22 cellular contexts compared by ENCODE assay signal in the genomic region with DNA sequence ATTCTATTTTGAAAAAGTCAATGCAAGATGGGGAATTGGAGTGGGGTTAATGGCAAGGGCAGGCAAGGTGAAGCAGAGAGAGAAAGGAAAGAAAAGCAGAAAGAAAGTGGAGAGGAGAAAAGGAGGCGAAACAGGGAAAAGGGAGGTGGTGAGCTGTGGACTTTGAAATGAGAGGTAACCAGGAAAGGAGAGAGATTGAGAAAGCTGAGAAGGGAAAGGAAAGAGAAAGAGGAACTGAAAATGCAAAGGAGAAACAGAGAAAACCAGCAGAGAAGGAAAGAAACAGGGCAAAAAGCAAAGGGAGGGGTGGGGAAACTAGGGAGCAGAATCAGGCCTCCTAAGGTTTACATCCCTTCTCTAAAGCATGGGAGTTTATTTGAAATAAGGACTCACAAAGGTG.
DNase-seq lines count a peak whose midpoint lies in the region; ATAC-seq, FAIRE-seq and TF ChIP-seq lines count a peak whose summit lies in the region.
"Had no signal": no experiment of that assay in that cellular context is flagged by ENCODE, and none has a peak within 500 bp of the region (broad histone marks: within the 10 kb centered on the region; RNA-seq: fewer than 3 reads in every experiment).

No MANE protein-coding gene starts in this region.

- H3K9me3 Mint-ChIP-seq in CD4-positive, alpha-beta T cell = no peaks in the 10 kb centered on the region

- CTCF ChIA-PET in GM12878 (lab: Yijun Ruan, JAX) = interaction anchor here (0.6 to 1.0 kb wide), 3 partner anchors 13 to 1235 kb away, joined by 3 read pairs; no protein-coding TSS in a partner anchor
- CTCF ChIA-PET in CD4-positive, alpha-beta T cell (lab: Charles Lee) = interaction anchor here (1.0 kb wide), 1 partner anchor 15 kb away, joined by 3 read pairs; no protein-coding TSS in a partner anchor

- H2AFZ ChIP-seq in MM.1S (ENCODE audit: low read length) (no peak overlapping the region), GM12878 (ENCODE audit: control insufficient read depth, low read depth, low read length) (no peak overlapping the region)

- intact Hi-C loops in GM12878 (cut with micrococcal nuclease; ENCODE audit: unreplicated experiment) = no loop called here
- intact Hi-C loops in CD4-positive, alpha-beta T cell (cut with DNase I, micrococcal nuclease) = no loop called here

- peaks cover 10% of the 10 kb centered on the region for H3K27me3 Mint-ChIP-seq in CD4-positive, alpha-beta T cell

- no TSS peak for BruUV-seq in GM12878 (replicated peaks; lab: Mats Ljungman, UMichigan)

- H3K27ac Mint-ChIP-seq in CD4-positive, alpha-beta T cell = no peak overlapping the region

- RAD21 ChIA-PET in GM12878 (lab: Charles Lee; ENCODE audit: unreplicated experiment) = interaction anchor here (0.6 kb wide), 1 partner anchor 167 kb away, joined by 3 read pairs; no protein-coding TSS in a partner anchor

- peak overlapping the region; percentile 5; the same call in 1 of the 2 replicates for H3K27ac ChIP-seq in MM.1S (ENCODE audit: low read length)
- H3K27ac ChIP-seq in GM12878 (ENCODE audit: control insufficient read depth, insufficient read depth) = no peak overlapping the region
- no peak overlapping the region for H3K27ac ChIP-seq in CD4-positive, alpha-beta T cell (ENCODE audit: low read depth, low read length)
- H3K27ac ChIP-seq: epithelial cell of prostate, pancreas, upper lobe of right lung had no signal

- TF ChIP-seq RAD21 in GM12878 (IDR thresholded peaks at IDR 0.05; ENCODE audit: insufficient read depth, low read depth, low read length) = no peak

- peaks cover 7% of the 10 kb centered on the region for H3F3A ChIP-seq in MM.1S (ENCODE audit: insufficient read depth, low read length)

- POLR2A ChIA-PET in GM12878 (lab: Charles Lee) = interaction anchor here (0.6 kb wide), 1 partner anchor 28 kb away, joined by 3 read pairs; no protein-coding TSS in a partner anchor
- POLR2A ChIA-PET in CD4-positive, alpha-beta T cell (lab: Charles Lee) = no interaction called here

- no peaks in the 10 kb centered on the region for H3K9me2 ChIP-seq in MM.1S (replicated peaks; ENCODE audit: insufficient read depth, low read length)

- H3K27me3 ChIP-seq in MM.1S (replicated peaks; ENCODE audit: insufficient read depth, low read length) (no peaks in the 10 kb centered on the region), GM12878 (replicated peaks in 1 of 2; ENCODE audit: control insufficient read depth in 2 of 2, insufficient read depth in 2 of 2, low read length in 1 of 2) (no peaks in the 10 kb centered on the region)
- no peaks in the 10 kb centered on the region for H3K27me3 ChIP-seq in CD4-positive, alpha-beta T cell (ENCODE audit: control insufficient read depth, insufficient read depth, low read length)
- H3K27me3 ChIP-seq: pancreas, upper lobe of right lung had no signal

- no peak for TF ChIP-seq CTCF in MM.1S (IDR thresholded peaks at IDR 0.05; ENCODE audit: low read length)
- no peak for TF ChIP-seq CTCF in GM12878 (IDR thresholded peaks at IDR 0.05 in 2 of 3, conservative IDR thresholded peaks at IDR 0.05 in 1 of 3; ENCODE audit: control insufficient read depth in 2 of 3, extremely low read depth in 1 of 3, insufficient read depth in 1 of 3, low read depth in 3 of 3, low read length in 3 of 3)
- no peak for TF ChIP-seq CTCF in CD4-positive, alpha-beta T cell (IDR thresholded peaks at IDR 0.05)

- H3K36me3 Mint-ChIP-seq in CD4-positive, alpha-beta T cell (ENCODE audit: low read depth) = no peaks in the 10 kb centered on the region
- H3K36me3 Mint-ChIP-seq: naive thymus-derived CD4-positive, alpha-beta T cell had no signal

- ATAC-seq in GM21381 (IDR thresholded peaks at IDR 0.05; ENCODE audit: unreplicated experiment) = peak; percentile 42
- ATAC-seq in GM12878 = no peak
- no peak for ATAC-seq in HG03139 (IDR thresholded peaks at IDR 0.05; ENCODE audit: unreplicated experiment)
- no peak for ATAC-seq in CD4-positive, alpha-beta T cell (ENCODE audit: poor library complexity)
- ATAC-seq: naive thymus-derived CD4-positive, alpha-beta T cell; pancreas had no signal

- no peaks in the 10 kb centered on the region for H3K9me3 ChIP-seq in MM.1S (replicated peaks; ENCODE audit: insufficient read depth, low read length)
- no peaks in the 10 kb centered on the region for H3K9me3 ChIP-seq in GM12878 (replicated peaks; ENCODE audit: control insufficient read depth, insufficient read depth, low read length)
- no peaks in the 10 kb centered on the region for H3K9me3 ChIP-seq in CD4-positive, alpha-beta T cell (ENCODE audit: control insufficient read depth, low read length)
- H3K9me3 ChIP-seq: pancreas, upper lobe of right lung had no signal

- H4K20me1 ChIP-seq in MM.1S (ENCODE audit: insufficient read depth, low read length) (no peaks in the 10 kb centered on the region), GM12878 (ENCODE audit: control insufficient read depth, insufficient read depth) (no peaks in the 10 kb centered on the region)

- peaks cover 18% of the 10 kb centered on the region for H3K4me1 ChIP-seq in MM.1S (ENCODE audit: low read length)
- peaks cover 10% of the 10 kb centered on the region; the same call in 1 of the 2 replicates for H3K4me1 ChIP-seq in GM12878 (ENCODE audit: control insufficient read depth, insufficient read depth, low read length)
- H3K4me1 ChIP-seq: pancreas, upper lobe of right lung had no signal

- peaks cover 15% of the 10 kb centered on the region for H3K4me1 Mint-ChIP-seq in CD4-positive, alpha-beta T cell (ENCODE audit: low read depth)

- H3K36me3 ChIP-seq in MM.1S (replicated peaks; ENCODE audit: insufficient read depth, low read length) (no peaks in the 10 kb centered on the region), GM12878 (ENCODE audit: control insufficient read depth in 2 of 2, insufficient read depth in 2 of 2, low read length in 1 of 2) (no peaks in the 10 kb centered on the region)
- H3K36me3 ChIP-seq: pancreas, upper lobe of right lung had no signal

- DNase-seq in GM12891 (ENCODE audit: insufficient read length, low spot score) (no peak), MM.1S (no peak), GM12878 (ENCODE audit: low read depth, low spot score) (no peak), DMS79 treated with DMSO at 0.1 percent for 48 hours (lab: John Stamatoyannopoulos, UW) (no peak)
- DNase-seq in CD4-positive, alpha-beta T cell = no peak
- no peak for DNase-seq in stimulated activated naive CD4-positive, alpha-beta T cell treated with Interleukin-2 at 50 U/mL for 16 hours (lab: John Stamatoyannopoulos, UW)
- DNase-seq: activated gamma-delta T cell treated with Interleukin-2 at 50 U/mL for 16 hours; Calu3; caudate nucleus; kidney; naive thymus-derived CD4-positive, alpha-beta T cell; NCI-H1417 treated with DMSO at 0.1 percent for 48 hours; NCI-H2227 treated with DMSO at 0.1 percent for 48 hours; NCI-H82; pancreas; stimulated activated CD4-positive, alpha-beta T cell treated with anti-CD3 and anti-CD28 coated beads, Interleukin-1b, Interleukin-23, amount 100 ng/mL, for 48 hours; upper lobe of right lung had no signal

- H3K4me2 ChIP-seq in MM.1S (ENCODE audit: low read depth, low read length) (peak overlapping the region; percentile 30; the same call in 1 of the 2 replicates), GM12878 (ENCODE audit: control insufficient read depth, insufficient read depth) (no peak overlapping the region)

- in situ Hi-C loops in GM12878 (cut with MboI) = no loop called here

- no peak for TF ChIP-seq POLR2A in GM12891 (IDR thresholded peaks at IDR 0.05; ENCODE audit: low read depth, low read length)
- TF ChIP-seq POLR2A in GM12878 (IDR thresholded peaks at IDR 0.05; ENCODE audit: low read depth, low read length) = no peak

- FAIRE-seq in GM12891 (lab: Jason Lieb, UNC) (no peak), GM12878 (lab: Jason Lieb, UNC) (peak; percentile 23)
- FAIRE-seq: frontal cortex, kidney, pancreas, RCC 7860 had no signal

- WGBS in GM12878 (ENCODE audit: insufficient coverage, insufficient replicate concordance, low lambda C conversion rate, missing lambda C conversion rate) = 0% methylated on average over 1 of the region's 1 CpG

- no peak overlapping the region for H3K9ac ChIP-seq in MM.1S (ENCODE audit: low read length)
- no peak overlapping the region for H3K9ac ChIP-seq in GM12878 (ENCODE audit: control insufficient read depth, insufficient read depth, low read length)

- no peak overlapping the region for H3K4me3 Mint-ChIP-seq in CD4-positive, alpha-beta T cell
- H3K4me3 Mint-ChIP-seq: naive thymus-derived CD4-positive, alpha-beta T cell had no signal

- TF ChIP-seq EP300 in GM12878 (IDR thresholded peaks at IDR 0.05; ENCODE audit: borderline replicate concordance in 1 of 2, control insufficient read depth in 1 of 2, low read depth in 2 of 2, low read length in 2 of 2) = no peak

- no peaks in the 10 kb centered on the region for H3K79me2 ChIP-seq in MM.1S (ENCODE audit: low read length)
- no peaks in the 10 kb centered on the region for H3K79me2 ChIP-seq in GM12878 (ENCODE audit: control insufficient read depth, insufficient read depth, low read length)

- H3K4me3 ChIP-seq in MM.1S (ENCODE audit: low read length) (no peak overlapping the region), GM12878 (no peak overlapping the region)
- H3K4me3 ChIP-seq: pancreas, upper lobe of right lung had no signal

- SMC1A ChIA-PET in GM12878 (lab: Charles Lee; ENCODE audit: uncharacterized antibody, unreplicated experiment) = interaction anchor here (0.9 to 1.0 kb wide), 2 partner anchors 24 to 62 kb away, joined by 3 read pairs; no protein-coding TSS in a partner anchor

TF ChIP-seq in GM12891, 5 proteins besides CTCF, POLR2A, EP300 and RAD21:
- TF ChIP-seq SPI1 (IDR thresholded peaks at IDR 0.05; ENCODE audit: low read depth, low read length) (peak; percentile 88), PAX5 (IDR thresholded peaks at IDR 0.05; ENCODE audit: insufficient read depth, low read length, severe bottlenecking) (no peak)

TF ChIP-seq in GM12878, 131 proteins besides CTCF, POLR2A, EP300 and RAD21 (continues in another document):
- TF ChIP-seq ZZZ3 (IDR thresholded peaks at IDR 0.05; ENCODE audit: control insufficient read depth, insufficient read length, low read depth) = no peak
- TF ChIP-seq SPI1 (IDR thresholded peaks at IDR 0.05; ENCODE audit: borderline replicate concordance, insufficient read depth, low read depth, low read length) = peak; percentile 65
- TF ChIP-seq NFIC (IDR thresholded peaks at IDR 0.05; ENCODE audit: low read depth, low read length) = no peak
- TF ChIP-seq SIN3A (IDR thresholded peaks at IDR 0.05; ENCODE audit: low read depth, low read length) = no peak
- TF ChIP-seq MTA3 (IDR thresholded peaks at IDR 0.05; ENCODE audit: borderline replicate concordance, low read length) = no peak
- TF ChIP-seq TBL1XR1 (IDR thresholded peaks at IDR 0.05; ENCODE audit: low read depth, low read length) = no peak
- TF ChIP-seq CHD1 (IDR thresholded peaks at IDR 0.05; ENCODE audit: low read depth, low read length) = no peak
- 0 out of 2 replicates have a peak, but pooled peaks have one; percentile 30 for TF ChIP-seq IRF4 (IDR thresholded peaks at IDR 0.05; ENCODE audit: low read depth, low read length)
- no peak for TF ChIP-seq ZNF207 (IDR thresholded peaks at IDR 0.05; ENCODE audit: borderline replicate concordance)
- TF ChIP-seq EZH2 (IDR thresholded peaks at IDR 0.05; ENCODE audit: borderline replicate concordance, control insufficient read depth, low read depth, low read length) = no peak
- peak; percentile 56 to 70; a peak in 3 of 4 replicates for TF ChIP-seq IKZF2 (IDR thresholded peaks at IDR 0.05)
